Comparison of ENCODE assay signal across 9 cellular contexts in genomic region chr6:30689022-30689865, GRCh38. TPM values are rescaled to one million over a fixed set of nuclear protein-coding genes. Genes with fewer than 3 reads are reported as not detected.
DNase-seq lines count a peak whose midpoint lies in the region; ATAC-seq and TF ChIP-seq lines count a peak whose summit lies in the region.
"Had no signal": no experiment of that assay in that cellular context is flagged by ENCODE, and none has a peak within 500 bp of the region (broad histone marks: within the 10 kb centered on the region; RNA-seq: fewer than 3 reads in every experiment).

No MANE protein-coding gene starts in this region.

- H4K20me1 ChIP-seq in GM23248 (ENCODE audit: insufficient read depth) = no peaks in the 10 kb centered on the region
- H4K20me1 ChIP-seq in smooth muscle cell (ENCODE audit: low read depth) = peaks cover 17% of the 10 kb centered on the region

- TF ChIP-seq CTCF in RWPE2 (IDR thresholded peaks at IDR 0.05; ENCODE audit: poor library complexity, severe bottlenecking) (no peak), foreskin fibroblast (IDR thresholded peaks at IDR 0.05; ENCODE audit: low read depth, low read length) (no peak), smooth muscle cell (IDR thresholded peaks at IDR 0.05; ENCODE audit: borderline replicate concordance, insufficient read depth, poor library complexity, severe bottlenecking) (no peak)

- H3K27me3 ChIP-seq in GM23248 (replicated peaks; ENCODE audit: insufficient read depth) = no peaks in the 10 kb centered on the region
- no peaks in the 10 kb centered on the region for H3K27me3 ChIP-seq in RWPE2 (ENCODE audit: insufficient read depth, poor library complexity, severe bottlenecking)
- H3K27me3 ChIP-seq in smooth muscle cell (ENCODE audit: low read depth) = no peaks in the 10 kb centered on the region
- H3K27me3 ChIP-seq: dorsolateral prefrontal cortex, pancreas had no signal

- no peak for ATAC-seq in RWPE2 (ENCODE audit: low read depth)
- ATAC-seq: pancreas had no signal

- no peaks in the 10 kb centered on the region for H3K9me2 ChIP-seq in GM23248 (ENCODE audit: insufficient read depth)

- H3K4me2 ChIP-seq in GM23248 (ENCODE audit: unreplicated experiment) = no peak overlapping the region
- peak overlapping the region; percentile 78 for H3K4me2 ChIP-seq in smooth muscle cell

- H2AFZ ChIP-seq in GM23248 (no peak overlapping the region), smooth muscle cell (ENCODE audit: low read depth) (no peak overlapping the region)

- H3K9me3 ChIP-seq in GM23248 (ENCODE audit: low read depth) (no peaks in the 10 kb centered on the region), RWPE2 (ENCODE audit: severe bottlenecking) (no peaks in the 10 kb centered on the region), smooth muscle cell (replicated peaks; ENCODE audit: low read depth) (no peaks in the 10 kb centered on the region)
- H3K9me3 ChIP-seq: pancreas had no signal

- no peak for DNase-seq in GM23248
- DNase-seq in RWPE2 (ENCODE audit: low spot score) = no peak
- no peak for DNase-seq in foreskin fibroblast
- no peak for DNase-seq in smooth muscle cell (lab: John Stamatoyannopoulos, UW; ENCODE audit: unreplicated experiment)
- no peak for DNase-seq in caudate nucleus (lab: John Stamatoyannopoulos, UW)
- no peak for DNase-seq in HPDE6-E6E7 (ENCODE audit: extremely low spot score)
- no peak for DNase-seq in globus pallidus (ENCODE audit: low spot score)

- H3K9ac ChIP-seq in GM23248 = peak overlapping the region; percentile 100
- H3K9ac ChIP-seq in smooth muscle cell (ENCODE audit: low read depth) = no peak overlapping the region

- WGBS in GM23248 (ENCODE audit: low coverage in 1 of 2, low lambda C conversion rate in 2 of 2, missing lambda C conversion rate in 2 of 2), 2 experiments = 93 to 94% methylated on average over 11 of the region's 11 CpGs
- 94% methylated on average over 11 of the region's 11 CpGs for WGBS in smooth muscle cell (ENCODE audit: low lambda C conversion rate)

- H3K79me2 ChIP-seq in GM23248 (ENCODE audit: insufficient read depth) (peaks cover 53% of the 10 kb centered on the region), smooth muscle cell (ENCODE audit: low read depth) (peaks cover 46% of the 10 kb centered on the region)

- H3F3A ChIP-seq in GM23248 (ENCODE audit: insufficient read depth) (peaks cover 43% of the 10 kb centered on the region), smooth muscle cell (ENCODE audit: low read depth) (peaks cover 27% of the 10 kb centered on the region)

- in situ Hi-C loops in GM23248 (cut with MboI) = no loop called here

- H3K4me3 ChIP-seq in GM23248 = no peak overlapping the region
- H3K4me3 ChIP-seq in RWPE2 (ENCODE audit: severe bottlenecking) = no peak overlapping the region
- peak overlapping the region; percentile 78 to 94 for H3K4me3 ChIP-seq in foreskin fibroblast (ENCODE audit: low read depth in 1 of 2, low read length in 2 of 2)
- H3K4me3 ChIP-seq in smooth muscle cell = no peak overlapping the region

- H3K4me1 ChIP-seq in GM23248 (ENCODE audit: insufficient read depth) = peaks cover 30% of the 10 kb centered on the region
- peaks cover 7% of the 10 kb centered on the region for H3K4me1 ChIP-seq in RWPE2 (ENCODE audit: insufficient read depth, poor library complexity, severe bottlenecking)
- peaks cover 30% of the 10 kb centered on the region for H3K4me1 ChIP-seq in smooth muscle cell (ENCODE audit: low read depth)

- H3K27ac ChIP-seq in GM23248 (peak overlapping the region; percentile 100), RWPE2 (ENCODE audit: poor library complexity, severe bottlenecking) (peak overlapping the region; percentile 95), smooth muscle cell (ENCODE audit: low read depth) (peak overlapping the region; percentile 89), caudate nucleus (ENCODE audit: low read depth, low read length) (no peak overlapping the region)

- H3K36me3 ChIP-seq in GM23248 (ENCODE audit: low read depth) = peaks cover 6% of the 10 kb centered on the region; the same call in 1 of the 2 replicates
- peaks cover 13% of the 10 kb centered on the region for H3K36me3 ChIP-seq in RWPE2 (ENCODE audit: low read depth)
- no peaks in the 10 kb centered on the region for H3K36me3 ChIP-seq in smooth muscle cell (ENCODE audit: low read depth)
- H3K36me3 ChIP-seq: pancreas had no signal

RNA-seq across cellular contexts. Expression of gene NRM, which starts 1.5 kb away (rescaled TPM):
- total RNA-seq in GM23248 (2014; rRNA removed; shearing (Covaris generic)) = 5.8 and 6.2 TPM in 2 replicates
- polyA plus RNA-seq in GM23248 (2016; fragmentation: Nextera tagmentation; extraction: Ambion mirVana) (11.3 and 11.6 TPM in 2 replicates), smooth muscle cell (28.5 and 31.8 TPM in 2 replicates)
- 14.6 and 25.8 TPM in 2 replicates for total RNA-seq in smooth muscle cell

RNA-seq across cellular contexts. Expression of gene PPP1R18, which starts 2.8 kb away (rescaled TPM):
- total RNA-seq in GM23248 (2014; rRNA removed; shearing (Covaris generic)) = 85.5 and 108 TPM in 2 replicates
- polyA plus RNA-seq in GM23248 (2016; fragmentation: Nextera tagmentation; extraction: Ambion mirVana) (66.6 and 67.8 TPM in 2 replicates), smooth muscle cell (41.6 and 51.6 TPM in 2 replicates)
- 42.7 and 55.3 TPM in 2 replicates for total RNA-seq in smooth muscle cell

RNA-seq across cellular contexts. Expression of gene DHX16, which starts 16.4 kb away (rescaled TPM):
- 30.4 and 30.6 TPM in 2 replicates for total RNA-seq in GM23248 (2014; rRNA removed; shearing (Covaris generic))
- 23.6 and 26.7 TPM in 2 replicates for polyA plus RNA-seq in GM23248 (2016; fragmentation: Nextera tagmentation; extraction: Ambion mirVana)
- total RNA-seq in smooth muscle cell = 12.4 and 16.0 TPM in 2 replicates
- polyA plus RNA-seq in smooth muscle cell = 23.5 and 29.0 TPM in 2 replicates

RNA-seq across cellular contexts. Expression of gene MDC1, which starts 27.8 kb away (rescaled TPM):
- 4.9 and 6.6 TPM in 2 replicates for total RNA-seq in GM23248 (2014; rRNA removed; shearing (Covaris generic))
- polyA plus RNA-seq in GM23248 (2016; fragmentation: Nextera tagmentation; extraction: Ambion mirVana) (6.7 and 7.1 TPM in 2 replicates), smooth muscle cell (17.1 and 19.0 TPM in 2 replicates)
- total RNA-seq in smooth muscle cell = 6.9 and 7.0 TPM in 2 replicates

RNA-seq across cellular contexts. Expression of gene TUBB, which starts 30.9 kb away (rescaled TPM):
- 525 and 565 TPM in 2 replicates for total RNA-seq in GM23248 (2014; rRNA removed; shearing (Covaris generic))
- polyA plus RNA-seq in GM23248 (2016; fragmentation: Nextera tagmentation; extraction: Ambion mirVana) = 491 and 520 TPM in 2 replicates
- total RNA-seq in smooth muscle cell = 1,002 and 1,039 TPM in 2 replicates
- 855 and 1,009 TPM in 2 replicates for polyA plus RNA-seq in smooth muscle cell

Comparison
In these comparisons a context has a peak if more than half of its experiments do, and no peak if none do; other contexts are left out.
1. H3K4me3 ChIP-seq: peak in foreskin fibroblast (2 of 2); none in GM23248 (single experiment), RWPE2 (single experiment) and smooth muscle cell (single experiment).